In the genomic region with DNA sequence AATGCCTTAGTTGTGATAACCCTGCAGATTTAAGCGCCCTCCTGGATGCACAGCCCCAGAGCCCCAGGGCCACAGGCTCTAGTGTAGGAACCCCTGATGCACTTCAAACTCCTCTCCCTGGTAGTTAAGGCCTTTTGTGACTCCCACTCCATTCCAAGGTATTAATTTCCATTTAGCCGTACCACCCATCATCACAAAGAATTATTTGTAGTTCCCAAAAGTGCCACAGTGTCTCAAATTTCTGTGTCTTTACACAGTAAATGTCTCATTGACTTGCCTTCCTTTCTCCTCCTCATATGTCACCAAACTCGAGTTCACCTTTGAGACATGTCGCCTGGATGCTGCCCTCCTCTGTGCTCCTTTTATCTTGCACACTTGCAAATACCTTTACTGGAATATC, we compare ENCODE assay signal across 13 cellular contexts. TPM values are rescaled to one million over a fixed set of nuclear protein-coding genes. Genes with fewer than 3 reads are reported as not detected.
"Had no signal": no experiment of that assay in that cellular context is flagged by ENCODE, and none has a peak within 500 bp of the region (broad histone marks: within the 10 kb centered on the region; RNA-seq: fewer than 3 reads in every experiment).

No MANE protein-coding gene starts in this region.

- FAIRE-seq: bronchial epithelial cell, endometrium, islet of Langerhans had no signal

- H3K27me3 ChIP-seq: ascending aorta, foreskin keratinocyte, left lung, tibial artery, uterus had no signal

- DNase-seq: activated CD4-positive, CD25-positive, alpha-beta regulatory T cell treated with anti-CD3 and anti-CD28 coated beads, Interleukin-2, amount 50 U/mL, for 72 hours; activated naive CD8-positive, alpha-beta T cell treated with anti-CD3 and anti-CD28 coated beads, Interleukin-2, amount 50 U/mL, for 24 hours; foreskin keratinocyte; head of caudate nucleus; left lung; stimulated activated CD4-positive, alpha-beta T cell treated with anti-CD3 and anti-CD28 coated beads, Interleukin-4, amount 100 ng/mL, for 4 hours; tibial artery; uterus had no signal

- H3K79me2 ChIP-seq: parathyroid adenoma had no signal

- H3K9ac ChIP-seq: parathyroid adenoma had no signal

- ATAC-seq: activated naive CD8-positive, alpha-beta T cell treated with anti-CD3 and anti-CD28 coated beads, Interleukin-2, amount 50 U/mL, for 24 hours; foreskin keratinocyte; left lung had no signal

- H3K27ac Mint-ChIP-seq: activated naive CD8-positive, alpha-beta T cell treated with anti-CD3 and anti-CD28 coated beads, Interleukin-2, amount 50 U/mL, for 24 hours had no signal

- H2AFZ ChIP-seq: parathyroid adenoma had no signal

- H3K36me3 ChIP-seq: tibial artery, uterus had no signal

- H3K4me1 ChIP-seq: ascending aorta, parathyroid adenoma, tibial artery, uterus had no signal

- H3K9me3 Mint-ChIP-seq: activated naive CD8-positive, alpha-beta T cell treated with anti-CD3 and anti-CD28 coated beads, Interleukin-2, amount 50 U/mL, for 24 hours had no signal

- H3K27me3 Mint-ChIP-seq: activated naive CD8-positive, alpha-beta T cell treated with anti-CD3 and anti-CD28 coated beads, Interleukin-2, amount 50 U/mL, for 24 hours had no signal

- H3K4me3 ChIP-seq: ascending aorta, left lung, tibial artery, uterus had no signal

- H3K4me3 Mint-ChIP-seq: activated naive CD8-positive, alpha-beta T cell treated with anti-CD3 and anti-CD28 coated beads, Interleukin-2, amount 50 U/mL, for 24 hours had no signal

- H3K27ac ChIP-seq: ascending aorta, foreskin keratinocyte, left lung, parathyroid adenoma, tibial artery, uterus had no signal

- H3K9me3 ChIP-seq: ascending aorta, left lung, tibial artery, uterus had no signal

RNA-seq across cellular contexts. Expression of a gene that starts 42.3 kb away (rescaled TPM):
- total RNA-seq: ascending aorta had no signal
